9 cellular contexts compared by ENCODE assay signal in the genomic region with DNA sequence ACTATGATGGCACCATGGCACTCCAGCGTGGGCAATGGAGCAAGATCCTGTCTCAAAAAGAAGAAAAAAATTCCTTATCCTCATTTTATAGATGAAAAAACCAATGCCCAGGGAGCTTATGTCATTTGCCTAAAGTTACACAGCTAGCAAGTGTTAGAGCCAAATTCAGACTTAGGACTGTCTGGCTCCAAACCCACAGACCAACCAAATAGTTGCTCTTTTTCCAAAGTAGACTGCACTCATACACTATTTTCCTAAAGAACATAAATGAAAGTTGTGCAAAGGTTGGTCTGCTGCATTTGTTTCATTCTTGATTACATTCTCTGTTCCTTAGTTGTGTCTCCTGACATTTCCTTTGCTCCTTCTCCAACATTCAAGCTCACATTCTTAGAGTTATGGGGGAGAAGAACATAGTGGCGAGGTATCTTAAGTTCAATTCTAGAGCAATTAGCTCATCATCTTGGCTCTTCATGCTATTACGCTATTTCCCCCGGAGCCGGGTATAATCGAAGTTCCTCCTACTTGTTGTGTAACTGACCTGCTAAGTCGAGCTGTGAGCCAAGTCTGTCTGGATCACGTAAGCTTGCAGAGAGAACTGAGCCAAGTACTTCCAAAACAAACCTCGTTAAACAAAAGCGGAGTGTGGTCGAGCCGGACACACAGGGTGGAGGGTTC.
A peak's percentile ranks its signal among the peaks of the same experiment; 100 is the strongest.
DNase-seq lines count a peak whose midpoint lies in the region; ATAC-seq and TF ChIP-seq lines count a peak whose summit lies in the region.
"Had no signal": no experiment of that assay in that cellular context is flagged by ENCODE, and none has a peak within 500 bp of the region (broad histone marks: within the 10 kb centered on the region; RNA-seq: fewer than 3 reads in every experiment).

No MANE protein-coding gene starts in this region.

- H3K27ac Mint-ChIP-seq in effector memory CD8-positive, alpha-beta T cell: no peak overlapping the region
- H3K27ac Mint-ChIP-seq: stimulated activated memory B cell treated with anti-CD40 and anti-IgM and Interleukin-4, amounts not matched to agents 10 μg/mL and 1 μg/mL and 100 μg/mL, for 72 hours had no signal

- no peak overlapping the region for H3K4me3 Mint-ChIP-seq in effector memory CD8-positive, alpha-beta T cell
- H3K4me3 Mint-ChIP-seq: stimulated activated memory B cell treated with anti-CD40 and anti-IgM and Interleukin-4, amounts not matched to agents 10 μg/mL and 1 μg/mL and 100 μg/mL, for 72 hours had no signal

- H3K4me1 Mint-ChIP-seq in effector memory CD8-positive, alpha-beta T cell (ENCODE audit: low read depth in 2 of 2): no peaks in the 10 kb centered on the region
- H3K4me1 Mint-ChIP-seq: stimulated activated memory B cell treated with anti-CD40 and anti-IgM and Interleukin-4, amounts not matched to agents 10 μg/mL and 1 μg/mL and 100 μg/mL, for 72 hours had no signal

- H3K36me3 Mint-ChIP-seq in effector memory CD8-positive, alpha-beta T cell (ENCODE audit: insufficient read depth): no peaks in the 10 kb centered on the region
- H3K36me3 Mint-ChIP-seq: stimulated activated memory B cell treated with anti-CD40 and anti-IgM and Interleukin-4, amounts not matched to agents 10 μg/mL and 1 μg/mL and 100 μg/mL, for 72 hours had no signal

- H3K27me3 Mint-ChIP-seq in effector memory CD8-positive, alpha-beta T cell: peaks cover 13 to 34% of the 10 kb centered on the region in 2 donors
- H3K27me3 Mint-ChIP-seq: stimulated activated memory B cell treated with anti-CD40 and anti-IgM and Interleukin-4, amounts not matched to agents 10 μg/mL and 1 μg/mL and 100 μg/mL, for 72 hours had no signal

- H3K9me3 Mint-ChIP-seq in effector memory CD8-positive, alpha-beta T cell: no peaks in the 10 kb centered on the region

- H3K9ac ChIP-seq in rectal smooth muscle tissue (ENCODE audit: low read length): no peak overlapping the region

- TF ChIP-seq CTCF in foreskin keratinocyte (conservative IDR thresholded peaks at IDR 0.05): no peak

- ATAC-seq in foreskin keratinocyte: peak; percentile 49
- ATAC-seq in effector memory CD8-positive, alpha-beta T cell (replicated peaks): no peak
- ATAC-seq in HG03469 (IDR thresholded peaks at IDR 0.05; ENCODE audit: unreplicated experiment): no peak
- ATAC-seq in HG02759 (IDR thresholded peaks at IDR 0.05; ENCODE audit: unreplicated experiment): no peak
- ATAC-seq: stimulated activated memory B cell treated with anti-CD40 and anti-IgM and Interleukin-4, amounts not matched to agents 10 μg/mL and 1 μg/mL and 100 μg/mL, for 72 hours had no signal

- no peaks in the 10 kb centered on the region for H3K36me3 ChIP-seq in rectal smooth muscle tissue (ENCODE audit: control insufficient read depth, insufficient read depth, low read length)

- DNase-seq in Daoy (ENCODE audit: low read depth) (peak; percentile 33), SKM-1 (lab: John Stamatoyannopoulos, UW; ENCODE audit: unreplicated experiment) (peak; percentile 9), foreskin keratinocyte (peak; percentile 25 to 63), germinal center (ENCODE audit: low spot score) (no peak)
- no peak for DNase-seq in effector memory CD8-positive, alpha-beta T cell

- no peaks in the 10 kb centered on the region for H3K4me1 ChIP-seq in foreskin keratinocyte
- H3K4me1 ChIP-seq in rectal smooth muscle tissue (ENCODE audit: control insufficient read depth, insufficient read depth, low read length): no peaks in the 10 kb centered on the region

- peaks cover 12% of the 10 kb centered on the region for H3K27me3 ChIP-seq in foreskin keratinocyte
- no peaks in the 10 kb centered on the region for H3K27me3 ChIP-seq in rectal smooth muscle tissue (ENCODE audit: control insufficient read depth, insufficient read depth, low read length)

- H3K27ac ChIP-seq in foreskin keratinocyte: no peak overlapping the region
- H3K27ac ChIP-seq in rectal smooth muscle tissue (ENCODE audit: low read depth, low read length): peak overlapping the region; percentile 70

- H3K4me3 ChIP-seq in rectal smooth muscle tissue (ENCODE audit: low read length): peak overlapping the region; percentile 43

Comparison
In these comparisons a context has a peak if more than half of its experiments do, and no peak if none do; other contexts are left out.
1. DNase-seq: peak in Daoy (single experiment), SKM-1 (single experiment) and foreskin keratinocyte (2 of 2); none in germinal center (single experiment) and effector memory CD8-positive, alpha-beta T cell (0 of 3).